Comparison of ENCODE assay signal across 8 cellular contexts in genomic region chr5:132012385-132013005, GRCh38. TPM values are rescaled to one million over a fixed set of nuclear protein-coding genes. Genes with fewer than 3 reads are reported as not detected.
DNase-seq lines count a peak whose midpoint lies in the region; ATAC-seq, FAIRE-seq and TF ChIP-seq lines count a peak whose summit lies in the region.

No MANE protein-coding gene starts in this region.

- no peak for TF ChIP-seq EP300 in GM12878 (IDR thresholded peaks at IDR 0.05; ENCODE audit: borderline replicate concordance in 1 of 2, control insufficient read depth in 1 of 2, low read depth in 2 of 2, low read length in 2 of 2)

- no peak overlapping the region for H3K9ac ChIP-seq in GM12878 (ENCODE audit: control insufficient read depth, insufficient read depth, low read length)
- no peak overlapping the region for H3K9ac ChIP-seq in keratinocyte (ENCODE audit: control insufficient read depth, extremely low read depth, insufficient read depth, low read length)

- FAIRE-seq in GM12878 (lab: Jason Lieb, UNC), result no peak
- no peak for FAIRE-seq in keratinocyte (lab: Jason Lieb, UNC)

- dilution Hi-C loops in keratinocyte (cut with MboI; ENCODE audit: extremely low pct_ligation_motif_present, low sequenced_read_pairs), result no loop called here

- no peak for DNase-seq in CD4-positive, CD25-positive, alpha-beta regulatory T cell
- DNase-seq in M059J (ENCODE audit: low read depth) (peak; percentile 37), GM12878 (ENCODE audit: low read depth, low spot score) (no peak), keratinocyte (ENCODE audit: low read depth, low spot score) (no peak), tibial artery (peak; percentile 34 to 61)

- H3K9me1 ChIP-seq in keratinocyte (ENCODE audit: control insufficient read depth, extremely low read depth, insufficient read depth, low read length), result no peaks in the 10 kb centered on the region

- TF ChIP-seq CTCF in GM12878 (IDR thresholded peaks at IDR 0.05 in 2 of 3, conservative IDR thresholded peaks at IDR 0.05 in 1 of 3; ENCODE audit: control insufficient read depth in 2 of 3, extremely low read depth in 1 of 3, insufficient read depth in 1 of 3, low read depth in 3 of 3, low read length in 3 of 3) (no peak), keratinocyte (optimal IDR thresholded peaks at IDR 0.05 in 1 of 3, IDR thresholded peaks at IDR 0.05 in 1 of 3, conservative IDR thresholded peaks at IDR 0.05 in 1 of 3; ENCODE audit: extremely low read depth in 1 of 3, insufficient read depth in 2 of 3, low read length in 3 of 3) (no peak), tibial artery (IDR thresholded peaks at IDR 0.05) (no peak)

- POLR2A ChIA-PET in GM12878 (lab: Charles Lee), result no interaction called here

- H3K9me3 Mint-ChIP-seq in CD4-positive, CD25-positive, alpha-beta regulatory T cell, result peaks cover 0 to 2% (median 0%) of the 10 kb centered on the region in 7 donors

- no TSS peak for BruUV-seq in GM12878 (replicated peaks; lab: Mats Ljungman, UMichigan)

- H3K27me3 Mint-ChIP-seq in CD4-positive, CD25-positive, alpha-beta regulatory T cell, result peaks cover 84% of the 10 kb centered on the region

- RAD21 ChIA-PET in GM12878 (lab: Charles Lee; ENCODE audit: unreplicated experiment), result no interaction called here

- no peaks in the 10 kb centered on the region for H3K36me3 Mint-ChIP-seq in CD4-positive, CD25-positive, alpha-beta regulatory T cell

- no peak overlapping the region for H3K27ac ChIP-seq in CD4-positive, CD25-positive, alpha-beta regulatory T cell (ENCODE audit: insufficient read depth, low read length, poor library complexity, severe bottlenecking)
- no peak overlapping the region for H3K27ac ChIP-seq in GM12878 (ENCODE audit: control insufficient read depth, insufficient read depth)
- H3K27ac ChIP-seq in keratinocyte (ENCODE audit: control insufficient read depth, insufficient read depth, low read length), result no peak overlapping the region
- no peak overlapping the region for H3K27ac ChIP-seq in tibial artery

- no peak overlapping the region for H3K4me3 ChIP-seq in CD4-positive, CD25-positive, alpha-beta regulatory T cell (ENCODE audit: low read depth, low read length)
- H3K4me3 ChIP-seq in GM12878 (no peak overlapping the region), keratinocyte (ENCODE audit: control insufficient read depth in 2 of 3, extremely low read depth in 1 of 3, insufficient read depth in 2 of 3, low read depth in 1 of 3, low read length in 3 of 3) (no peak overlapping the region), tibial artery (no peak overlapping the region)

- CTCF ChIA-PET in GM12878 (lab: Yijun Ruan, JAX), result interaction anchor here (2.3 kb wide), 1 partner anchor 423 kb away, joined by 6 read pairs; no protein-coding TSS in a partner anchor

- peaks cover 53% of the 10 kb centered on the region for H3K27me3 ChIP-seq in CD4-positive, CD25-positive, alpha-beta regulatory T cell (ENCODE audit: control insufficient read depth, insufficient read depth, low read length)
- peaks cover 16 to 29% of the 10 kb centered on the region in 2 experiments for H3K27me3 ChIP-seq in GM12878 (replicated peaks in 1 of 2; ENCODE audit: control insufficient read depth in 2 of 2, insufficient read depth in 2 of 2, low read length in 1 of 2)
- H3K27me3 ChIP-seq in keratinocyte (ENCODE audit: control insufficient read depth, extremely low read depth, insufficient read depth, low read length), result peaks cover 24% of the 10 kb centered on the region
- peaks cover 0 to 53% of the 10 kb centered on the region in 2 donors for H3K27me3 ChIP-seq in tibial artery

- no peak for TF ChIP-seq RAD21 in GM12878 (IDR thresholded peaks at IDR 0.05; ENCODE audit: insufficient read depth, low read depth, low read length)

- H3K4me2 ChIP-seq in GM12878 (ENCODE audit: control insufficient read depth, insufficient read depth) (no peak overlapping the region), keratinocyte (ENCODE audit: control insufficient read depth, extremely low read depth, insufficient read depth, low read depth, low read length) (peak overlapping the region; percentile 71)

- ATAC-seq in CD4-positive, CD25-positive, alpha-beta regulatory T cell (ENCODE audit: low read depth in 2 of 2), result no peak
- ATAC-seq in GM12878 (peak; percentile 25; the same call in 1 of the 3 replicates), esophagus mucosa (no peak), HG03342 (IDR thresholded peaks at IDR 0.05; ENCODE audit: unreplicated experiment) (no peak), GM19395 (IDR thresholded peaks at IDR 0.05; ENCODE audit: unreplicated experiment) (no peak)

- H3K27ac Mint-ChIP-seq in CD4-positive, CD25-positive, alpha-beta regulatory T cell, result peak overlapping the region in 1 of 3 donors; percentile 11

- H3K4me3 Mint-ChIP-seq in CD4-positive, CD25-positive, alpha-beta regulatory T cell, result peak overlapping the region; percentile 63 to 72 (median 71)

- no peak overlapping the region for H2AFZ ChIP-seq in GM12878 (ENCODE audit: control insufficient read depth, low read depth, low read length)
- H2AFZ ChIP-seq in keratinocyte (ENCODE audit: control insufficient read depth, low read length), result no peak overlapping the region

- intact Hi-C loops in GM12878 (cut with micrococcal nuclease; ENCODE audit: unreplicated experiment) (no loop called here), tibial artery (cut with DNase I; ENCODE audit: low total_unique reads) (no loop called here)

- peaks cover 13% of the 10 kb centered on the region for H3K4me1 ChIP-seq in CD4-positive, CD25-positive, alpha-beta regulatory T cell (ENCODE audit: control insufficient read depth, insufficient read depth, low read length, poor library complexity, severe bottlenecking)
- H3K4me1 ChIP-seq in GM12878 (ENCODE audit: control insufficient read depth, insufficient read depth, low read length) (no peaks in the 10 kb centered on the region; the same call in 1 of the 2 replicates), keratinocyte (ENCODE audit: control insufficient read depth, extremely low read depth, insufficient read depth, low read length) (peaks cover 25% of the 10 kb centered on the region), tibial artery (peaks cover 0 to 16% (median 14%) of the 10 kb centered on the region in 4 donors)

- no peaks in the 10 kb centered on the region for H3K79me2 ChIP-seq in GM12878 (ENCODE audit: control insufficient read depth, insufficient read depth, low read length)
- no peaks in the 10 kb centered on the region for H3K79me2 ChIP-seq in keratinocyte (ENCODE audit: control insufficient read depth, insufficient read depth, low read length)

- SMC1A ChIA-PET in GM12878 (lab: Charles Lee; ENCODE audit: uncharacterized antibody, unreplicated experiment), result no interaction called here

- no peaks in the 10 kb centered on the region for H3K36me3 ChIP-seq in CD4-positive, CD25-positive, alpha-beta regulatory T cell (ENCODE audit: control insufficient read depth, insufficient read depth, low read length)
- H3K36me3 ChIP-seq in GM12878 (ENCODE audit: control insufficient read depth in 2 of 2, insufficient read depth in 2 of 2, low read length in 1 of 2) (no peaks in the 10 kb centered on the region), keratinocyte (ENCODE audit: control insufficient read depth in 2 of 2, extremely low read depth in 1 of 2, insufficient read depth in 2 of 2, low read length in 2 of 2) (no peaks in the 10 kb centered on the region), tibial artery (no peaks in the 10 kb centered on the region)

- no peaks in the 10 kb centered on the region for H3K9me3 ChIP-seq in CD4-positive, CD25-positive, alpha-beta regulatory T cell (ENCODE audit: control insufficient read depth in 2 of 2, low read length in 2 of 2)
- H3K9me3 ChIP-seq in GM12878 (replicated peaks; ENCODE audit: control insufficient read depth, insufficient read depth, low read length), result no peaks in the 10 kb centered on the region
- no peaks in the 10 kb centered on the region for H3K9me3 ChIP-seq in keratinocyte (ENCODE audit: control insufficient read depth, low read depth, low read length)
- no peaks in the 10 kb centered on the region for H3K9me3 ChIP-seq in tibial artery

- peaks cover 13 to 35% (median 19%) of the 10 kb centered on the region in 4 donors for H3K4me1 Mint-ChIP-seq in CD4-positive, CD25-positive, alpha-beta regulatory T cell

- in situ Hi-C loops in GM12878 (cut with MboI), result no loop called here

- TF ChIP-seq POLR2A in GM12878 (IDR thresholded peaks at IDR 0.05; ENCODE audit: low read depth, low read length), result no peak

- 34% methylated on average over 7 of the region's 7 CpGs for WGBS in GM12878 (ENCODE audit: insufficient coverage, insufficient replicate concordance, low lambda C conversion rate, missing lambda C conversion rate)

- H4K20me1 ChIP-seq in GM12878 (ENCODE audit: control insufficient read depth, insufficient read depth) (no peaks in the 10 kb centered on the region), keratinocyte (ENCODE audit: control insufficient read depth, extremely low read depth, insufficient read depth, low read length) (no peaks in the 10 kb centered on the region)

RNA-seq across cellular contexts. Expression of gene ACSL6, which starts 1.0 kb away (rescaled TPM):
- 5.5 TPM for total RNA-seq in CD4-positive, CD25-positive, alpha-beta regulatory T cell
- 1 to 10 TPM; 3.0 to 5.7 (median 4.5) TPM for polyA plus RNA-seq in CD4-positive, CD25-positive, alpha-beta regulatory T cell
- total RNA-seq in M059J (2014; rRNA removed; shearing (Covaris generic)), result not detected in 2 replicates
- not detected in 2 replicates for total RNA-seq in GM12878 (2013; cell fraction: nucleolus; rRNA removed)
- total RNA-seq in GM12878 (2014; rRNA removed) (not detected in 2 replicates), GM12878 (2014; rRNA removed; fragmentation: Illumina TruSeq; extraction: Trizol) (0.09 TPM in 1 of 2 replicates, not detected in the other), GM12878 (2021) (0.05 TPM in 1 of 2 replicates, not detected in the other), esophagus mucosa (0.08 TPM)
- not detected for polyA plus RNA-seq in GM12878 (2011; ENCODE audit: low read depth)
- polyA plus RNA-seq in GM12878 (2011; rRNA removed) (not detected in 2 replicates), GM12878 (2014; fragmentation: Illumina TruSeq; extraction: Trizol) (0.06 and 0.10 TPM in 2 replicates), GM12878 (2014; fragmentation: Nextera tagmentation; extraction: Ambion mirVana) (not detected), GM12878 (2014; rRNA removed) (0.53 TPM in 1 of 2 replicates, not detected in the other), GM12878 (2016; fragmentation: Nextera tagmentation; extraction: Ambion mirVana) (not detected), keratinocyte (0.18 to 0.22 TPM (median 0.18 TPM) in 3 replicates)
- polyA plus RNA-seq in GM12878 (2011; cell fraction: cytosol; rRNA removed), result not detected in 2 replicates
- 0.21 TPM in 1 of 2 replicates, not detected in the other for polyA plus RNA-seq in GM12878 (2011; cell fraction: nucleus; rRNA removed)
- polyA plus RNA-seq in GM12878 (2012), result 0.22 TPM in 1 of 2 replicates, not detected in the other
- not detected in 2 replicates for polyA minus RNA-seq in GM12878 (2011; rRNA and poly(A)+ RNA removed)
- polyA minus RNA-seq in GM12878 (2011; cell fraction: cytosol; rRNA and poly(A)+ RNA removed), result not detected in 2 replicates
- polyA minus RNA-seq in GM12878 (2011; cell fraction: nucleus; rRNA and poly(A)+ RNA removed), result not detected in 2 replicates
- polyA plus RNA-seq in keratinocyte (2011; ENCODE audit: low read depth), result not detected
- 0.10 TPM in 2 replicates for polyA plus RNA-seq in keratinocyte (2011; cell fraction: cytosol; rRNA removed)
- polyA plus RNA-seq in keratinocyte (2011; cell fraction: nucleus; rRNA removed), result 0.55 and 0.69 TPM in 2 replicates
- 0.37 TPM in 1 of 2 replicates, not detected in the other for polyA plus RNA-seq in keratinocyte (2012; ENCODE audit: low replicate concordance)
- polyA minus RNA-seq in keratinocyte, result 0.03 to 1.0 TPM (median 0.26 TPM) in 3 replicates
- polyA minus RNA-seq in keratinocyte (2011; cell fraction: cytosol; rRNA and poly(A)+ RNA removed), result not detected
- 0.53 and 1.9 TPM in 2 replicates for polyA minus RNA-seq in keratinocyte (2011; cell fraction: nucleus; rRNA and poly(A)+ RNA removed)

RNA-seq across cellular contexts. Expression of gene IL3, which starts 48.0 kb away (rescaled TPM):
- total RNA-seq in CD4-positive, CD25-positive, alpha-beta regulatory T cell, result not detected
- not detected for polyA plus RNA-seq in CD4-positive, CD25-positive, alpha-beta regulatory T cell
- not detected in 2 replicates for total RNA-seq in M059J (2014; rRNA removed; shearing (Covaris generic))
- total RNA-seq in GM12878 (2013; cell fraction: nucleolus; rRNA removed), result not detected in 2 replicates
- total RNA-seq in GM12878 (2014; rRNA removed), result not detected in 2 replicates
- not detected in 2 replicates for total RNA-seq in GM12878 (2014; rRNA removed; fragmentation: Illumina TruSeq; extraction: Trizol)
- not detected in 2 replicates for total RNA-seq in GM12878 (2021)
- not detected for polyA plus RNA-seq in GM12878 (2011; ENCODE audit: low read depth)
- not detected in 2 replicates for polyA plus RNA-seq in GM12878 (2011; rRNA removed)
- polyA plus RNA-seq in GM12878 (2011; cell fraction: cytosol; rRNA removed), result not detected in 2 replicates
- polyA plus RNA-seq in GM12878 (2011; cell fraction: nucleus; rRNA removed), result not detected in 2 replicates
- not detected in 2 replicates for polyA plus RNA-seq in GM12878 (2012)
- not detected in 2 replicates for polyA plus RNA-seq in GM12878 (2014; fragmentation: Illumina TruSeq; extraction: Trizol)
- not detected for polyA plus RNA-seq in GM12878 (2014; fragmentation: Nextera tagmentation; extraction: Ambion mirVana)
- polyA plus RNA-seq in GM12878 (2014; rRNA removed), result not detected in 2 replicates
- polyA plus RNA-seq in GM12878 (2016; fragmentation: Nextera tagmentation; extraction: Ambion mirVana), result not detected
- not detected in 2 replicates for polyA minus RNA-seq in GM12878 (2011; rRNA and poly(A)+ RNA removed)
- polyA minus RNA-seq in GM12878 (2011; cell fraction: cytosol; rRNA and poly(A)+ RNA removed), result not detected in 2 replicates
- not detected in 2 replicates for polyA minus RNA-seq in GM12878 (2011; cell fraction: nucleus; rRNA and poly(A)+ RNA removed)
- polyA plus RNA-seq in keratinocyte, result not detected in 3 replicates
- polyA plus RNA-seq in keratinocyte (2011; ENCODE audit: low read depth), result not detected
- not detected in 2 replicates for polyA plus RNA-seq in keratinocyte (2011; cell fraction: cytosol; rRNA removed)
- polyA plus RNA-seq in keratinocyte (2011; cell fraction: nucleus; rRNA removed), result not detected in 2 replicates
- not detected in 2 replicates for polyA plus RNA-seq in keratinocyte (2012; ENCODE audit: low replicate concordance)
- polyA minus RNA-seq in keratinocyte, result not detected in 3 replicates
- not detected for polyA minus RNA-seq in keratinocyte (2011; cell fraction: cytosol; rRNA and poly(A)+ RNA removed)
- not detected in 2 replicates for polyA minus RNA-seq in keratinocyte (2011; cell fraction: nucleus; rRNA and poly(A)+ RNA removed)
- total RNA-seq in esophagus mucosa, result not detected

Comparison
In these comparisons a context has a peak if more than half of its experiments do, and no peak if none do; other contexts are left out.
1. DNase-seq: peak in M059J (single experiment) and tibial artery (2 of 2); none in CD4-positive, CD25-positive, alpha-beta regulatory T cell (0 of 3), GM12878 (single experiment) and keratinocyte (single experiment).